Comparison of ENCODE assay signal across 9 cellular contexts in the genomic region with DNA sequence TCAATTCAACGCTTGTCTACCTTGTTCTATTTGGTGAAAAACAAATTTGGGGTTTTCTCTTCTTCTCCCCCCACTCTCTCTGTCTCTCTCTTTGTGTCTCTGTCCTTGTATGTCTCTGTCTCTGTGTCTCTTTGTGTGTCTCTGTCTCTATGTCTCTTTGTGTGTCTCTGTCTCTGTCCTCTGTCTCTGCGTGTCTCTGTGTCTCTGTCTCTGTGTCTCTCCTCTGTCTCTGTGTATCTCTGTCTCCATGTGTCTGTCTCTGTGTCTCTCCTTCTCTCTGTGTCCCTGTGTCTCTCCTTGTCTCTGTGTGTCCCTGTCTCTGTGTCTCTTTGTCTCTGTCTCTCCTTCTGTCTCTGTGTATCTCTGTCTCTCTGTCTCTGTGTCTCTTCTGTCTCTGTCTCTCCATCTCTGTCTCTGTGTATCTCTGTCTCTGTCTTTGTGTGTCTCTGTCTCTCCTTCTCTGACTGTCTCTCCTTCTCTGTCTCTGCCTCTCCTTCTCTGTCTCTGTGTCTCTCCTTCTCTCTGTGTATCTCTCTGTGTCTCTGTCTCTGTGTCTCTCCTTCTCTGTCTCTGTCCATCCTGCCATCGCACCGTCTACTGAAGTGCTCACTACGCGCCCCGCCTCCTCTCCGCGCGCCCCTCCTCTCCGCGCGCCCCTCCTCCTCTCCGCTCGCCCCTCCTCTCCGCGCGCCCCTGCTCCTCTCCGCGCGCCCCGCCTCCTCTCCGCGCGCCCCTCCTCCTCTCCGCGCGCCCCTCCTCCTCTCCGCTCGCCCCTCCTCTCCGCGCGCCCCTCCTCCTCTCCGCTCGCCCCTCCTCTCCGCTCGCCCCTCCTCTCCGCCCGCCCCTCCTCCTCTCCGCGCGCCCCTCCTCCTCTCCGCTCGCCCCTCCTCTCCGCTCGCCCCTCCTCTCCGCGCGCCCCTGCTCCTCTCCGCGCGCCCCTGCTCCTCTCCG. TPM values are rescaled to one million over a fixed set of nuclear protein-coding genes. Genes with fewer than 3 reads are reported as not detected.
DNase-seq lines count a peak whose midpoint lies in the region; ATAC-seq, FAIRE-seq and TF ChIP-seq lines count a peak whose summit lies in the region.
"Had no signal": no experiment of that assay in that cellular context is flagged by ENCODE, and none has a peak within 500 bp of the region (broad histone marks: within the 10 kb centered on the region; RNA-seq: fewer than 3 reads in every experiment).

No MANE protein-coding gene starts in this region.

- no peaks in the 10 kb centered on the region for H3K36me3 ChIP-seq in kidney (ENCODE audit: control insufficient read depth in 1 of 2, insufficient read depth in 2 of 2, low read length in 2 of 2)
- H3K36me3 ChIP-seq in thyroid gland, result no peaks in the 10 kb centered on the region

- H3K4me1 Mint-ChIP-seq in activated naive CD4-positive, alpha-beta T cell treated with anti-CD3 and anti-CD28 coated beads for 36 hours (ENCODE audit: low read depth), result peaks cover 29% of the 10 kb centered on the region

- no peaks in the 10 kb centered on the region for H3K36me3 Mint-ChIP-seq in activated naive CD4-positive, alpha-beta T cell treated with anti-CD3 and anti-CD28 coated beads for 36 hours (ENCODE audit: low read depth)

- no peaks in the 10 kb centered on the region for H3K27me3 ChIP-seq in thyroid gland

- H3K4me3 ChIP-seq in kidney (ENCODE audit: low read length in 2 of 2) (peak overlapping the region; percentile 18 to 57), thyroid gland (replicated peaks in 1 of 3) (no peak overlapping the region)

- H3K27me3 Mint-ChIP-seq in activated naive CD4-positive, alpha-beta T cell treated with anti-CD3 and anti-CD28 coated beads for 36 hours (ENCODE audit: low read depth), result peaks cover 41% of the 10 kb centered on the region

- TF ChIP-seq CTCF in kidney (IDR thresholded peaks at IDR 0.05; ENCODE audit: borderline replicate concordance, extremely low read depth, insufficient read depth) (no peak), thyroid gland (IDR thresholded peaks at IDR 0.05) (no peak)

- DNase-seq in DMS53 treated with DMSO at 0.1 percent for 48 hours (lab: John Stamatoyannopoulos, UW; ENCODE audit: unreplicated experiment) (peak; percentile 22), NCI-H1092 (lab: John Stamatoyannopoulos, UW) (peak; percentile 41), kidney (peak; percentile 75), thyroid gland (peak; percentile 44 to 47), 8988T (no peak)
- no peak for DNase-seq in activated naive CD4-positive, alpha-beta T cell treated with anti-CD3 and anti-CD28 coated beads for 36 hours

- H3K27ac Mint-ChIP-seq in activated naive CD4-positive, alpha-beta T cell treated with anti-CD3 and anti-CD28 coated beads for 36 hours, result no peak overlapping the region

- intact Hi-C loops in activated naive CD4-positive, alpha-beta T cell treated with anti-CD3 and anti-CD28 coated beads for 36 hours (cut with micrococcal nuclease), result no loop called here
- intact Hi-C loops in kidney (cut with DNase I) (no loop called here), thyroid gland (cut with DNase I) (no loop called here)

- TF ChIP-seq POLR2A in thyroid gland (IDR thresholded peaks at IDR 0.05), result no peak

- H3K27ac ChIP-seq in kidney (ENCODE audit: low read depth in 2 of 2, low read length in 2 of 2) (no peak overlapping the region), thyroid gland (no peak overlapping the region)

- H3K4me1 ChIP-seq in kidney (ENCODE audit: control insufficient read depth in 1 of 2, insufficient read depth in 1 of 2, low read depth in 1 of 2, low read length in 2 of 2) (peaks cover 0 to 25% of the 10 kb centered on the region in 2 donors), thyroid gland (peaks cover 3 to 13% of the 10 kb centered on the region in 2 donors)

- no peaks in the 10 kb centered on the region for H3K9me3 Mint-ChIP-seq in activated naive CD4-positive, alpha-beta T cell treated with anti-CD3 and anti-CD28 coated beads for 36 hours

- FAIRE-seq in kidney (lab: Jason Lieb, UNC), result no peak

- H3K9me3 ChIP-seq in kidney (ENCODE audit: control insufficient read depth in 1 of 2, low read length in 2 of 2), result no peaks in the 10 kb centered on the region
- H3K9me3 ChIP-seq in thyroid gland, result no peaks in the 10 kb centered on the region

- H3K4me3 Mint-ChIP-seq in activated naive CD4-positive, alpha-beta T cell treated with anti-CD3 and anti-CD28 coated beads for 36 hours, result peak overlapping the region; percentile 62

- no peak overlapping the region for H3K9ac ChIP-seq in kidney (ENCODE audit: low read length in 2 of 2)

- no peak for ATAC-seq in GM21515 (IDR thresholded peaks at IDR 0.05; ENCODE audit: unreplicated experiment)
- ATAC-seq in GM18873 (IDR thresholded peaks at IDR 0.05; ENCODE audit: low FRiP score, unreplicated experiment), result no peak

- CTCF ChIA-PET in activated naive CD4-positive, alpha-beta T cell treated with anti-CD3 and anti-CD28 coated beads for 36 hours (lab: Charles Lee), result no interaction called here

- 8 to 9% methylated on average over 18 to 25 of the region's 53 CpGs for WGBS in thyroid gland, 2 donors

RNA-seq across cellular contexts. Expression of gene LRCOL1, which starts 12.8 kb away (rescaled TPM):
- total RNA-seq in activated naive CD4-positive, alpha-beta T cell treated with anti-CD3 and anti-CD28 coated beads for 36 hours, result not detected
- total RNA-seq in kidney (1.8 TPM), thyroid gland (1 to 10 TPM in 2 of 4 donors, under 1 TPM in 1, not detected in 1; 0.89 to 3.2 (median 3.2) TPM)
- polyA plus RNA-seq in kidney (ENCODE audit: insufficient read depth, low read depth, low replicate concordance), result 1.0 TPM
- total RNA-seq: pulmonary artery endothelial cell had no signal

RNA-seq across cellular contexts. Expression of gene P2RX2, which starts 21.0 kb away (rescaled TPM):
- total RNA-seq in activated naive CD4-positive, alpha-beta T cell treated with anti-CD3 and anti-CD28 coated beads for 36 hours, result not detected
- 0.19 TPM for total RNA-seq in kidney
- polyA plus RNA-seq in kidney (ENCODE audit: insufficient read depth, low read depth, low replicate concordance), result 0.37 TPM
- under 1 TPM in 1 of 4 donors, not detected in 3; 0.45 TPM for total RNA-seq in thyroid gland
- total RNA-seq: pulmonary artery endothelial cell had no signal

Comparison
In these comparisons a context has a peak if more than half of its experiments do, and no peak if none do; other contexts are left out.
1. DNase-seq: peak in DMS53 treated with DMSO at 0.1 percent for 48 hours (single experiment), NCI-H1092 (single experiment), kidney (single experiment) and thyroid gland (2 of 2); none in activated naive CD4-positive, alpha-beta T cell treated with anti-CD3 and anti-CD28 coated beads for 36 hours (single experiment) and 8988T (single experiment).
2. H3K4me3 ChIP-seq: peak in kidney (2 of 2); none in thyroid gland (0 of 3).